1 cellular context compared by ENCODE assay signal in the genomic region with DNA sequence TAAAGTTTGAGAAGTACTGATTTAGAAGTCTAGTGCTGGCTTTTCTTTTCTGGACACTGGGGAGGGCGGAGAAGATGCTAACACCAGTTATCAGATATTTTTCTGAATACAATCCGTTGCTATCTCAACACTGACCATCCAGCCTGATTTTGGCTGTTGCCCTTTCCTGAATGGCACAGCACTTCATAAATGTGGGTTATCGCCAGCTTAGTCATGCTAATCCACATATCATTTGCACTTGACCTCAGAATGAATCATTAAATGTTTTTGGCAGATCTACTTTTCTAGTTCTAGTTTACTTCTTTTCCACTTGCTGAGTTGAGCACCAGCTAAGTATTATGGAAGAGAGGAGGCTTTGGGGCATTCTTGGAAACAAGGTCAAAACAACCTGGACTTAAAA.
TF ChIP-seq lines count a peak whose summit lies in the region.

No MANE protein-coding gene starts in this region.

TF ChIP-seq in GM23338, 12 proteins besides CTCF, POLR2A, EP300 and RAD21 (continued from another document):
- TF ChIP-seq, protein P1, sequence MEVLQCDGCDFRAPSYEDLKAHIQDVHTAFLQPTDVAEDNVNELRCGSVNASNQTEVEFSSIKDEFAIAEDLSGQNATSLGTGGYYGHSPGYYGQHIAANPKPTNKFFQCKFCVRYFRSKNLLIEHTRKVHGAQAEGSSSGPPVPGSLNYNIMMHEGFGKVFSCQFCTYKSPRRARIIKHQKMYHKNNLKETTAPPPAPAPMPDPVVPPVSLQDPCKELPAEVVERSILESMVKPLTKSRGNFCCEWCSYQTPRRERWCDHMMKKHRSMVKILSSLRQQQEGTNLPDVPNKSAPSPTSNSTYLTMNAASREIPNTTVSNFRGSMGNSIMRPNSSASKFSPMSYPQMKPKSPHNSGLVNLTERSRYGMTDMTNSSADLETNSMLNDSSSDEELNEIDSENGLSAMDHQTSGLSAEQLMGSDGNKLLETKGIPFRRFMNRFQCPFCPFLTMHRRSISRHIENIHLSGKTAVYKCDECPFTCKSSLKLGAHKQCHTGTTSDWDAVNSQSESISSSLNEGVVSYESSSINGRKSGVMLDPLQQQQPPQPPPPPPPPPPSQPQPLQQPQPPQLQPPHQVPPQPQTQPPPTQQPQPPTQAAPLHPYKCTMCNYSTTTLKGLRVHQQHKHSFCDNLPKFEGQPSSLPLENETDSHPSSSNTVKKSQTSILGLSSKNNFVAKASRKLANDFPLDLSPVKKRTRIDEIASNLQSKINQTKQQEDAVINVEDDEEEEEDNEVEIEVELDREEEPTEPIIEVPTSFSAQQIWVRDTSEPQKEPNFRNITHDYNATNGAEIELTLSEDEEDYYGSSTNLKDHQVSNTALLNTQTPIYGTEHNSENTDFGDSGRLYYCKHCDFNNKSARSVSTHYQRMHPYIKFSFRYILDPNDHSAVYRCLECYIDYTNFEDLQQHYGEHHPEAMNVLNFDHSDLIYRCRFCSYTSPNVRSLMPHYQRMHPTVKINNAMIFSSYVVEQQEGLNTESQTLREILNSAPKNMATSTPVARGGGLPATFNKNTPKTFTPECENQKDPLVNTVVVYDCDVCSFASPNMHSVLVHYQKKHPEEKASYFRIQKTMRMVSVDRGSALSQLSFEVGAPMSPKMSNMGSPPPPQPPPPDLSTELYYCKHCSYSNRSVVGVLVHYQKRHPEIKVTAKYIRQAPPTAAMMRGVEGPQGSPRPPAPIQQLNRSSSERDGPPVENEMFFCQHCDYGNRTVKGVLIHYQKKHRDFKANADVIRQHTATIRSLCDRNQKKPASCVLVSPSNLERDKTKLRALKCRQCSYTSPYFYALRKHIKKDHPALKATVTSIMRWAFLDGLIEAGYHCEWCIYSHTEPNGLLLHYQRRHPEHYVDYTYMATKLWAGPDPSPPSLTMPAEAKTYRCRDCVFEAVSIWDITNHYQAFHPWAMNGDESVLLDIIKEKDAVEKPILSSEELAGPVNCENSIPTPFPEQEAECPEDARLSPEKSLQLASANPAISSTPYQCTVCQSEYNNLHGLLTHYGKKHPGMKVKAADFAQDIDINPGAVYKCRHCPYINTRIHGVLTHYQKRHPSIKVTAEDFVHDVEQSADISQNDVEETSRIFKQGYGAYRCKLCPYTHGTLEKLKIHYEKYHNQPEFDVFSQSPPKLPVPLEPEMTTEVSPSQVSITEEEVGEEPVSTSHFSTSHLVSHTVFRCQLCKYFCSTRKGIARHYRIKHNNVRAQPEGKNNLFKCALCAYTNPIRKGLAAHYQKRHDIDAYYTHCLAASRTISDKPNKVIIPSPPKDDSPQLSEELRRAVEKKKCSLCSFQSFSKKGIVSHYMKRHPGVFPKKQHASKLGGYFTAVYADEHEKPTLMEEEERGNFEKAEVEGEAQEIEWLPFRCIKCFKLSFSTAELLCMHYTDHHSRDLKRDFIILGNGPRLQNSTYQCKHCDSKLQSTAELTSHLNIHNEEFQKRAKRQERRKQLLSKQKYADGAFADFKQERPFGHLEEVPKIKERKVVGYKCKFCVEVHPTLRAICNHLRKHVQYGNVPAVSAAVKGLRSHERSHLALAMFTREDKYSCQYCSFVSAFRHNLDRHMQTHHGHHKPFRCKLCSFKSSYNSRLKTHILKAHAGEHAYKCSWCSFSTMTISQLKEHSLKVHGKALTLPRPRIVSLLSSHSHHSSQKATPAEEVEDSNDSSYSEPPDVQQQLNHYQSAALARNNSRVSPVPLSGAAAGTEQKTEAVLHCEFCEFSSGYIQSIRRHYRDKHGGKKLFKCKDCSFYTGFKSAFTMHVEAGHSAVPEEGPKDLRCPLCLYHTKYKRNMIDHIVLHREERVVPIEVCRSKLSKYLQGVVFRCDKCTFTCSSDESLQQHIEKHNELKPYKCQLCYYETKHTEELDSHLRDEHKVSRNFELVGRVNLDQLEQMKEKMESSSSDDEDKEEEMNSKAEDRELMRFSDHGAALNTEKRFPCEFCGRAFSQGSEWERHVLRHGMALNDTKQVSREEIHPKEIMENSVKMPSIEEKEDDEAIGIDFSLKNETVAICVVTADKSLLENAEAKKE (CRISPR knock-in tag; IDR thresholded peaks at IDR 0.05): no peak
- TF ChIP-seq, protein P2, sequence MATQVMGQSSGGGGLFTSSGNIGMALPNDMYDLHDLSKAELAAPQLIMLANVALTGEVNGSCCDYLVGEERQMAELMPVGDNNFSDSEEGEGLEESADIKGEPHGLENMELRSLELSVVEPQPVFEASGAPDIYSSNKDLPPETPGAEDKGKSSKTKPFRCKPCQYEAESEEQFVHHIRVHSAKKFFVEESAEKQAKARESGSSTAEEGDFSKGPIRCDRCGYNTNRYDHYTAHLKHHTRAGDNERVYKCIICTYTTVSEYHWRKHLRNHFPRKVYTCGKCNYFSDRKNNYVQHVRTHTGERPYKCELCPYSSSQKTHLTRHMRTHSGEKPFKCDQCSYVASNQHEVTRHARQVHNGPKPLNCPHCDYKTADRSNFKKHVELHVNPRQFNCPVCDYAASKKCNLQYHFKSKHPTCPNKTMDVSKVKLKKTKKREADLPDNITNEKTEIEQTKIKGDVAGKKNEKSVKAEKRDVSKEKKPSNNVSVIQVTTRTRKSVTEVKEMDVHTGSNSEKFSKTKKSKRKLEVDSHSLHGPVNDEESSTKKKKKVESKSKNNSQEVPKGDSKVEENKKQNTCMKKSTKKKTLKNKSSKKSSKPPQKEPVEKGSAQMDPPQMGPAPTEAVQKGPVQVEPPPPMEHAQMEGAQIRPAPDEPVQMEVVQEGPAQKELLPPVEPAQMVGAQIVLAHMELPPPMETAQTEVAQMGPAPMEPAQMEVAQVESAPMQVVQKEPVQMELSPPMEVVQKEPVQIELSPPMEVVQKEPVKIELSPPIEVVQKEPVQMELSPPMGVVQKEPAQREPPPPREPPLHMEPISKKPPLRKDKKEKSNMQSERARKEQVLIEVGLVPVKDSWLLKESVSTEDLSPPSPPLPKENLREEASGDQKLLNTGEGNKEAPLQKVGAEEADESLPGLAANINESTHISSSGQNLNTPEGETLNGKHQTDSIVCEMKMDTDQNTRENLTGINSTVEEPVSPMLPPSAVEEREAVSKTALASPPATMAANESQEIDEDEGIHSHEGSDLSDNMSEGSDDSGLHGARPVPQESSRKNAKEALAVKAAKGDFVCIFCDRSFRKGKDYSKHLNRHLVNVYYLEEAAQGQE (IDR thresholded peaks at IDR 0.05; ENCODE audit: unreplicated experiment): no peak
- TF ChIP-seq, protein P3, sequence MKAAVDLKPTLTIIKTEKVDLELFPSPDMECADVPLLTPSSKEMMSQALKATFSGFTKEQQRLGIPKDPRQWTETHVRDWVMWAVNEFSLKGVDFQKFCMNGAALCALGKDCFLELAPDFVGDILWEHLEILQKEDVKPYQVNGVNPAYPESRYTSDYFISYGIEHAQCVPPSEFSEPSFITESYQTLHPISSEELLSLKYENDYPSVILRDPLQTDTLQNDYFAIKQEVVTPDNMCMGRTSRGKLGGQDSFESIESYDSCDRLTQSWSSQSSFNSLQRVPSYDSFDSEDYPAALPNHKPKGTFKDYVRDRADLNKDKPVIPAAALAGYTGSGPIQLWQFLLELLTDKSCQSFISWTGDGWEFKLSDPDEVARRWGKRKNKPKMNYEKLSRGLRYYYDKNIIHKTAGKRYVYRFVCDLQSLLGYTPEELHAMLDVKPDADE (IDR thresholded peaks at IDR 0.05): no peak
- TF ChIP-seq ZNF331 (CRISPR knock-in tag; IDR thresholded peaks at IDR 0.05; ENCODE audit: low read depth) (no peak), NANOG (IDR thresholded peaks at IDR 0.05; ENCODE audit: borderline replicate concordance) (no peak), STAT1 (IDR thresholded peaks at IDR 0.05; ENCODE audit: unreplicated experiment) (no peak), EZH2 (IDR thresholded peaks at IDR 0.05; ENCODE audit: low read depth, unreplicated experiment) (no peak), POLR2AphosphoS5 (IDR thresholded peaks at IDR 0.05; ENCODE audit: low read depth) (no peak)
